18 cellular contexts compared by ENCODE assay signal in genomic region chr12:69994593-69995222, GRCh38.
DNase-seq lines count a peak whose midpoint lies in the region; ATAC-seq and TF ChIP-seq lines count a peak whose summit lies in the region.
"Had no signal": no experiment of that assay in that cellular context is flagged by ENCODE, and none has a peak within 500 bp of the region (broad histone marks: within the 10 kb centered on the region; RNA-seq: fewer than 3 reads in every experiment).

No MANE protein-coding gene starts in this region.

- DNase-seq in NCI-H69 (lab: John Stamatoyannopoulos, UW) (peak; percentile 21), coronary artery (ENCODE audit: low spot score) (no peak), right lobe of liver (no peak), tibial artery (no peak), AG08395 (ENCODE audit: low spot score) (no peak), NCI-H1092 (lab: John Stamatoyannopoulos, UW) (no peak)
- DNase-seq: activated naive CD8-positive, alpha-beta T cell treated with anti-CD3 and anti-CD28 coated beads for 36 hours; H9; NCI-H1092 treated with DMSO at 0.1 percent for 48 hours; NCI-H526; retina; SJCRH30; stimulated activated naive CD8-positive, alpha-beta T cell treated with anti-CD3 and anti-CD28 coated beads, Interleukin-15, amount 100 ng/mL, for 72 hours had no signal

- intact Hi-C loops in right lobe of liver (cut with DNase I) (no loop called here), tibial artery (cut with DNase I; ENCODE audit: low total_unique reads) (no loop called here)

- H3K9me3 ChIP-seq in right lobe of liver (no peaks in the 10 kb centered on the region), tibial artery (no peaks in the 10 kb centered on the region)

- H3K4me3 ChIP-seq in coronary artery (no peak overlapping the region), right lobe of liver (no peak overlapping the region), tibial artery (no peak overlapping the region)
- H3K4me3 ChIP-seq: breast epithelium, SJCRH30 had no signal

- no peaks in the 10 kb centered on the region for H3K27me3 ChIP-seq in right lobe of liver
- H3K27me3 ChIP-seq in tibial artery = no peaks in the 10 kb centered on the region
- H3K27me3 ChIP-seq: breast epithelium, SJCRH30 had no signal

- H3K36me3 ChIP-seq in right lobe of liver = no peaks in the 10 kb centered on the region
- H3K36me3 ChIP-seq in tibial artery = no peaks in the 10 kb centered on the region
- H3K36me3 ChIP-seq: breast epithelium, SJCRH30 had no signal

- ATAC-seq in right lobe of liver (peak in 2 of 4 donors; percentile 68 to 84), HG03378 (IDR thresholded peaks at IDR 0.05; ENCODE audit: unreplicated experiment) (no peak)
- ATAC-seq: activated CD4-positive, CD25-positive, alpha-beta regulatory T cell treated with anti-CD3 and anti-CD28 coated beads, Interleukin-2, amount 50 U/mL, for 24 hours; esophagus mucosa; stimulated activated naive CD8-positive, alpha-beta T cell treated with anti-CD3 and anti-CD28 coated beads, Interleukin-15, amount 100 ng/mL, for 72 hours had no signal

- 34% methylated on average over 6 of the region's 6 CpGs for WGBS in right lobe of liver (ENCODE audit: insufficient coverage, low coverage, low lambda C conversion rate, missing lambda C conversion rate)

- H3K27ac ChIP-seq in coronary artery = peak overlapping the region; percentile 34 to 65
- H3K27ac ChIP-seq in right lobe of liver = no peak overlapping the region
- H3K27ac ChIP-seq in tibial artery = peak overlapping the region; percentile 66 to 82
- H3K27ac ChIP-seq: breast epithelium, KMS-11, SJCRH30 had no signal

- TF ChIP-seq CTCF in coronary artery (IDR thresholded peaks at IDR 0.05) (no peak), right lobe of liver (IDR thresholded peaks at IDR 0.05) (no peak), tibial artery (IDR thresholded peaks at IDR 0.05) (no peak)

- H3K4me1 ChIP-seq in right lobe of liver (no peaks in the 10 kb centered on the region), tibial artery (peaks cover 0 to 86% (median 28%) of the 10 kb centered on the region in 4 donors)
- H3K4me1 ChIP-seq: breast epithelium had no signal

- TF ChIP-seq POLR2A in right lobe of liver (IDR thresholded peaks at IDR 0.05) = peak; percentile 24

Comparison
In these comparisons a context has a peak if more than half of its experiments do, and no peak if none do; other contexts are left out.
1. H3K27ac ChIP-seq: peak in coronary artery (2 of 2) and tibial artery (2 of 2); none in right lobe of liver (0 of 3).